ENCODE assay signal across 17 cellular contexts in the genomic region with DNA sequence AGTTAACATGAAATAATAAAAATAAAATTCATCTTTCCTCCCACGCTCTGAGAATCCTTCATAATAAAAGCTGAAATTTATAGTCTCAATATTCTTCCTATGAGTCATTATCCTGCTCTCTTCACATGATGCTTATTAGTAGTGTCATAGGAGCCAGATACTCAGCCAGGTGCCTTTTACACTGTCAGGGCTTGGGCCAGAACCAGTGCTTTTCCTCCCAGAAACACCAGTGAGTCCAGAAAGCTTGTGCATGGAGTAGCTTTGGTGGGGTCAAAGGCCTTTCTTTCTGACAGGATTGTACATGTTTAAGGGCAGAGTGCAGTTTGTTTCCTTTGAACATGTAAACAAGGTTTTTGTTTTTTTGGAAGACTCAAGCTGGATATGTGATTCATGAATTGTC. TPM values are rescaled to one million over a fixed set of nuclear protein-coding genes. Genes with fewer than 3 reads are reported as not detected.
A peak's percentile ranks its signal among the peaks of the same experiment; 100 is the strongest.
DNase-seq lines count a peak whose midpoint lies in the region; ATAC-seq and TF ChIP-seq lines count a peak whose summit lies in the region.
"Had no signal": no experiment of that assay in that cellular context is flagged by ENCODE, and none has a peak within 500 bp of the region (broad histone marks: within the 10 kb centered on the region; RNA-seq: fewer than 3 reads in every experiment).

No MANE protein-coding gene starts in this region.

- H3K4me1 ChIP-seq in foreskin keratinocyte (peaks cover 16% of the 10 kb centered on the region), skeletal muscle satellite cell (ENCODE audit: control insufficient read depth, insufficient read depth, low read length) (peaks cover 37% of the 10 kb centered on the region)

- peak overlapping the region; percentile 40 for H3K4me3 ChIP-seq in skeletal muscle satellite cell (ENCODE audit: low read length)
- H3K4me3 ChIP-seq: pancreas had no signal

- no peaks in the 10 kb centered on the region for H3K9me3 ChIP-seq in skeletal muscle satellite cell (replicated peaks; ENCODE audit: low read length)
- H3K9me3 ChIP-seq: pancreas had no signal

- DNase-seq in HCEC 1CT (peak; percentile 86), SW480 (ENCODE audit: low spot score) (peak; percentile 17), foreskin keratinocyte (peak in 1 of 2 donors; percentile 69), NCI-H2171 treated with DMSO at 0.1 percent for 48 hours (lab: John Stamatoyannopoulos, UW) (no peak), Ammon's horn (ENCODE audit: low spot score) (no peak), NCI-H2029 (lab: John Stamatoyannopoulos, UW) (no peak)
- no peak for DNase-seq in effector CD8-positive, alpha-beta T cell (lab: John Stamatoyannopoulos, UW)
- DNase-seq: activated CD4-positive, CD25-positive, alpha-beta regulatory T cell; activated naive CD4-positive, alpha-beta T cell treated with anti-CD3 and anti-CD28 coated beads for 36 hours; CD4-positive, CD25-positive, alpha-beta regulatory T cell; glutamatergic neuron; NCI-H2081; NCI-H69; pancreas; RPMI8226; T-helper 17 cell had no signal

- no peak for TF ChIP-seq CTCF in foreskin keratinocyte (conservative IDR thresholded peaks at IDR 0.05)

- H3K9ac ChIP-seq in skeletal muscle satellite cell (ENCODE audit: low read depth, low read length): peak overlapping the region; percentile 42

- peaks cover 3% of the 10 kb centered on the region for H3K36me3 ChIP-seq in skeletal muscle satellite cell (ENCODE audit: insufficient read depth, low read length)

- ATAC-seq in foreskin keratinocyte: peak; percentile 93
- ATAC-seq: pancreas, T-helper 17 cell had no signal

- H3K27me3 ChIP-seq in foreskin keratinocyte (no peaks in the 10 kb centered on the region), skeletal muscle satellite cell (ENCODE audit: control insufficient read depth, insufficient read depth, low read length) (no peaks in the 10 kb centered on the region)
- H3K27me3 ChIP-seq: pancreas had no signal

- H3K27ac ChIP-seq in foreskin keratinocyte: peak overlapping the region; percentile 67
- H3K27ac ChIP-seq: pancreas had no signal

- H3K4me2 ChIP-seq in skeletal muscle satellite cell (ENCODE audit: low read length): peak overlapping the region; percentile 73

RNA-seq across cellular contexts. Expression of gene LSM11, which starts 6.8 kb away (rescaled TPM):
- total RNA-seq in foreskin keratinocyte: 3.2 and 4.0 TPM in 2 replicates
- 1.1 and 1.3 TPM in 2 replicates for polyA plus RNA-seq in foreskin keratinocyte
- 3.0 and 3.3 TPM in 2 replicates for total RNA-seq in skeletal muscle satellite cell (2012; rRNA removed)

RNA-seq across cellular contexts. Expression of gene THG1L, which starts 19.1 kb away (rescaled TPM):
- 11.7 and 13.0 TPM in 2 replicates for total RNA-seq in foreskin keratinocyte
- polyA plus RNA-seq in foreskin keratinocyte: 16.6 and 16.9 TPM in 2 replicates
- 18.1 and 24.6 TPM in 2 replicates for total RNA-seq in skeletal muscle satellite cell (2012; rRNA removed)

Comparison
In these comparisons a context has a peak if more than half of its experiments do, and no peak if none do; other contexts are left out.
1. DNase-seq: peak in HCEC 1CT (single experiment) and SW480 (single experiment); none in effector CD8-positive, alpha-beta T cell (single experiment), NCI-H2171 treated with DMSO at 0.1 percent for 48 hours (single experiment), Ammon's horn (single experiment) and NCI-H2029 (single experiment).